ENCODE assay signal across 1 cellular context in genomic region chr12:95473947-95474817, GRCh38.
TF ChIP-seq lines count a peak whose summit lies in the region.

Gene METAP2, plus strand, starts transcription at chr12:95474152. Its CDS starts 28 bp downstream, at chr12:95474180.

TF ChIP-seq in K562, 482 proteins besides CTCF, POLR2A, EP300 and RAD21 (continued from another document and continues in another):
- TF ChIP-seq UBTF (IDR thresholded peaks at IDR 0.05; ENCODE audit: borderline replicate concordance in 1 of 2, low read depth in 2 of 2, low read length in 2 of 2), result peak in 1 of 2 experiments; percentile 95; a peak in 2 of 4 replicates
- TF ChIP-seq ATF7 (IDR thresholded peaks at IDR 0.05), result peak; percentile 53
- peak; percentile 97 for TF ChIP-seq ZFX (CRISPR knock-in tag; IDR thresholded peaks at IDR 0.05)
- TF ChIP-seq ZNF449 (CRISPR knock-in tag; IDR thresholded peaks at IDR 0.05), result no peak
- peak in 1 of 2 experiments; percentile 65; a peak in 2 of 4 replicates for TF ChIP-seq HDAC1 (IDR thresholded peaks at IDR 0.05)
- TF ChIP-seq CTCFL (IDR thresholded peaks at IDR 0.05; ENCODE audit: borderline replicate concordance, insufficient read depth, low read depth, low read length, poor library complexity, severe bottlenecking), result no peak
- peak; percentile 32; the same call in 1 of the 2 replicates for TF ChIP-seq ZNF384 (IDR thresholded peaks at IDR 0.05; ENCODE audit: low read depth, low read length)
- peak; percentile 36 to 53; a peak in 1 of 4 replicates for TF ChIP-seq SIN3A (IDR thresholded peaks at IDR 0.05; ENCODE audit: borderline replicate concordance in 2 of 2, control insufficient read depth in 1 of 2, low read depth in 2 of 2, low read length in 2 of 2)
- TF ChIP-seq GABPA (tag; conservative IDR thresholded peaks at IDR 0.05; ENCODE audit: low read depth), result peak; percentile 93
- TF ChIP-seq NONO (IDR thresholded peaks at IDR 0.05; ENCODE audit: low read depth in 2 of 2, low read length in 1 of 2), result no peak
- TF ChIP-seq, protein P1, sequence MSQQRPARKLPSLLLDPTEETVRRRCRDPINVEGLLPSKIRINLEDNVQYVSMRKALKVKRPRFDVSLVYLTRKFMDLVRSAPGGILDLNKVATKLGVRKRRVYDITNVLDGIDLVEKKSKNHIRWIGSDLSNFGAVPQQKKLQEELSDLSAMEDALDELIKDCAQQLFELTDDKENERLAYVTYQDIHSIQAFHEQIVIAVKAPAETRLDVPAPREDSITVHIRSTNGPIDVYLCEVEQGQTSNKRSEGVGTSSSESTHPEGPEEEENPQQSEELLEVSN (IDR thresholded peaks at IDR 0.05; ENCODE audit: borderline replicate concordance in 1 of 2, extremely low read depth in 1 of 2, insufficient read depth in 1 of 2, insufficient read length in 1 of 2, low read depth in 1 of 2, low read length in 1 of 2, poor library complexity in 1 of 2, severe bottlenecking in 1 of 2), result peak; percentile 63 to 83
- 0 out of 2 replicates have a peak, but pooled peaks have one; percentile 13 for TF ChIP-seq ZNF224 (CRISPR knock-in tag; IDR thresholded peaks at IDR 0.05)
- TF ChIP-seq TFAM (CRISPR knock-in tag; conservative IDR thresholded peaks at IDR 0.05), result no peak
- peak; percentile 89; the same call in 1 of the 2 replicates for TF ChIP-seq BRD4 (IDR thresholded peaks at IDR 0.05)
- no peak for TF ChIP-seq PTRF (tag; IDR thresholded peaks at IDR 0.05)
- 0 out of 2 replicates have a peak, but pooled peaks have one; percentile 8 for TF ChIP-seq BACH1 (tag; IDR thresholded peaks at IDR 0.05)
- TF ChIP-seq, protein P2, sequence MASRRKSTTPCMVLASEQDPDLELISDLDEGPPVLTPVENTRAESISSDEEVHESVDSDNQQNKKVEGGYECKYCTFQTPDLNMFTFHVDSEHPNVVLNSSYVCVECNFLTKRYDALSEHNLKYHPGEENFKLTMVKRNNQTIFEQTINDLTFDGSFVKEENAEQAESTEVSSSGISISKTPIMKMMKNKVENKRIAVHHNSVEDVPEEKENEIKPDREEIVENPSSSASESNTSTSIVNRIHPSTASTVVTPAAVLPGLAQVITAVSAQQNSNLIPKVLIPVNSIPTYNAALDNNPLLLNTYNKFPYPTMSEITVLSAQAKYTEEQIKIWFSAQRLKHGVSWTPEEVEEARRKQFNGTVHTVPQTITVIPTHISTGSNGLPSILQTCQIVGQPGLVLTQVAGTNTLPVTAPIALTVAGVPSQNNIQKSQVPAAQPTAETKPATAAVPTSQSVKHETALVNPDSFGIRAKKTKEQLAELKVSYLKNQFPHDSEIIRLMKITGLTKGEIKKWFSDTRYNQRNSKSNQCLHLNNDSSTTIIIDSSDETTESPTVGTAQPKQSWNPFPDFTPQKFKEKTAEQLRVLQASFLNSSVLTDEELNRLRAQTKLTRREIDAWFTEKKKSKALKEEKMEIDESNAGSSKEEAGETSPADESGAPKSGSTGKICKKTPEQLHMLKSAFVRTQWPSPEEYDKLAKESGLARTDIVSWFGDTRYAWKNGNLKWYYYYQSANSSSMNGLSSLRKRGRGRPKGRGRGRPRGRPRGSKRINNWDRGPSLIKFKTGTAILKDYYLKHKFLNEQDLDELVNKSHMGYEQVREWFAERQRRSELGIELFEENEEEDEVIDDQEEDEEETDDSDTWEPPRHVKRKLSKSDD (conservative IDR thresholded peaks at IDR 0.05; ENCODE audit: low read length), result no peak
- 0 out of 2 replicates have a peak, but pooled peaks have one; percentile 21 for TF ChIP-seq TEAD4 (IDR thresholded peaks at IDR 0.05; ENCODE audit: low read length)
- 0 out of 2 replicates have a peak, but pooled peaks have one; percentile 2 for TF ChIP-seq TEAD4 (CRISPR knock-in tag; IDR thresholded peaks at IDR 0.05; ENCODE audit: borderline replicate concordance)
- TF ChIP-seq CXXC5 (CRISPR knock-in tag; IDR thresholded peaks at IDR 0.05), result peak; percentile 57; the same call in 1 of the 2 replicates
- TF ChIP-seq ZNF707 (CRISPR knock-in tag; conservative IDR thresholded peaks at IDR 0.05), result no peak
- TF ChIP-seq ETV1 (tag; conservative IDR thresholded peaks at IDR 0.05; ENCODE audit: low read depth), result peak; percentile 80
- TF ChIP-seq MXI1 (IDR thresholded peaks at IDR 0.05; ENCODE audit: low read depth, low read length), result 0 out of 2 replicates have a peak, but pooled peaks have one; percentile 21
- TF ChIP-seq SMAD4 (CRISPR knock-in tag; conservative IDR thresholded peaks at IDR 0.05), result peak; percentile 30; the same call in 1 of the 2 replicates
- TF ChIP-seq CBX1 (IDR thresholded peaks at IDR 0.05; ENCODE audit: low read depth), result 0 out of 2 replicates have a peak, but pooled peaks have one; percentile 23
- TF ChIP-seq, protein P3, sequence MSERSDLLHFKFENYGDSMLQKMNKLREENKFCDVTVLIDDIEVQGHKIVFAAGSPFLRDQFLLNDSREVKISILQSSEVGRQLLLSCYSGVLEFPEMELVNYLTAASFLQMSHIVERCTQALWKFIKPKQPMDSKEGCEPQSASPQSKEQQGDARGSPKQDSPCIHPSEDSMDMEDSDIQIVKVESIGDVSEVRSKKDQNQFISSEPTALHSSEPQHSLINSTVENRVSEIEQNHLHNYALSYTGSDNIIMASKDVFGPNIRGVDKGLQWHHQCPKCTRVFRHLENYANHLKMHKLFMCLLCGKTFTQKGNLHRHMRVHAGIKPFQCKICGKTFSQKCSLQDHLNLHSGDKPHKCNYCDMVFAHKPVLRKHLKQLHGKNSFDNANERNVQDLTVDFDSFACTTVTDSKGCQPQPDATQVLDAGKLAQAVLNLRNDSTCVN (CRISPR knock-in tag; IDR thresholded peaks at IDR 0.05), result peak; percentile 71; the same call in 1 of the 2 replicates
- peak; percentile 66; the same call in 1 of the 2 replicates for TF ChIP-seq NBN (IDR thresholded peaks at IDR 0.05; ENCODE audit: low read depth)
- TF ChIP-seq ZNF232 (CRISPR knock-in tag; IDR thresholded peaks at IDR 0.05), result no peak
- no peak for TF ChIP-seq EHMT2 (IDR thresholded peaks at IDR 0.05)
- TF ChIP-seq MAZ (CRISPR knock-in tag; conservative IDR thresholded peaks at IDR 0.05 in 1 of 2, IDR thresholded peaks at IDR 0.05 in 1 of 2), result peak; percentile 52 to 73; a peak in 3 of 4 replicates
- no peak for TF ChIP-seq U2AF1 (optimal IDR thresholded peaks at IDR 0.05; ENCODE audit: low read depth, low read length)
- TF ChIP-seq DIDO1 (tag; IDR thresholded peaks at IDR 0.05; ENCODE audit: low read depth), result peak; percentile 59; the same call in 1 of the 2 replicates
- no peak for TF ChIP-seq ZNF57 (CRISPR knock-in tag; IDR thresholded peaks at IDR 0.05)
- TF ChIP-seq E2F5 (CRISPR knock-in tag; IDR thresholded peaks at IDR 0.05), result peak; percentile 75; the same call in 1 of the 2 replicates
- TF ChIP-seq PRDM10 (IDR thresholded peaks at IDR 0.05; ENCODE audit: partially characterized antibody), result no peak
- peak; percentile 94 for TF ChIP-seq EP400 (IDR thresholded peaks at IDR 0.05)
- peak; percentile 76 for TF ChIP-seq MBD2 (IDR thresholded peaks at IDR 0.05; ENCODE audit: borderline replicate concordance, low read depth)
- TF ChIP-seq ZKSCAN3 (CRISPR knock-in tag; IDR thresholded peaks at IDR 0.05), result no peak
- peak; percentile 52; the same call in 1 of the 2 replicates for TF ChIP-seq RNF2 (IDR thresholded peaks at IDR 0.05)
- TF ChIP-seq FUS (optimal IDR thresholded peaks at IDR 0.05; ENCODE audit: low read depth, low read length), result no peak
- TF ChIP-seq SMARCE1 (IDR thresholded peaks at IDR 0.05), result no peak
- peak; percentile 97 for TF ChIP-seq TAF7 (tag; IDR thresholded peaks at IDR 0.05)
- TF ChIP-seq, protein P4, sequence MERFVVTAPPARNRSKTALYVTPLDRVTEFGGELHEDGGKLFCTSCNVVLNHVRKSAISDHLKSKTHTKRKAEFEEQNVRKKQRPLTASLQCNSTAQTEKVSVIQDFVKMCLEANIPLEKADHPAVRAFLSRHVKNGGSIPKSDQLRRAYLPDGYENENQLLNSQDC (CRISPR knock-in tag; IDR thresholded peaks at IDR 0.05), result no peak
- TF ChIP-seq NELFE (IDR thresholded peaks at IDR 0.05; ENCODE audit: insufficient read depth, insufficient read length), result no peak
- no peak for TF ChIP-seq XRCC4 (IDR thresholded peaks at IDR 0.05; ENCODE audit: extremely low read depth, insufficient read depth, insufficient read length)
- no peak for TF ChIP-seq DNMT1 (IDR thresholded peaks at IDR 0.05)
- TF ChIP-seq L3MBTL2 (IDR thresholded peaks at IDR 0.05), result peak; percentile 41; the same call in 1 of the 2 replicates
- TF ChIP-seq ZSCAN32 (CRISPR knock-in tag; IDR thresholded peaks at IDR 0.05), result 0 out of 2 replicates have a peak, but pooled peaks have one; percentile 27
- TF ChIP-seq ATF3 (IDR thresholded peaks at IDR 0.05), result no peak
- TF ChIP-seq ATF3 (CRISPR knock-in tag; conservative IDR thresholded peaks at IDR 0.05), result no peak; the same call in 1 of the 2 replicates
- no peak for TF ChIP-seq ZNF175 (CRISPR knock-in tag; IDR thresholded peaks at IDR 0.05; ENCODE audit: low read depth)
- TF ChIP-seq SAP30 (IDR thresholded peaks at IDR 0.05; ENCODE audit: borderline replicate concordance, insufficient read depth, low read depth, low read length, poor library complexity, severe bottlenecking), result peak; percentile 58
